ENCODE assay signal across 10 cellular contexts in genomic region chr11:86519064-86519911, GRCh38.
DNase-seq lines count a peak whose midpoint lies in the region; ATAC-seq and TF ChIP-seq lines count a peak whose summit lies in the region.
"Had no signal": no experiment of that assay in that cellular context is flagged by ENCODE, and none has a peak within 500 bp of the region (broad histone marks: within the 10 kb centered on the region; RNA-seq: fewer than 3 reads in every experiment).

No MANE protein-coding gene starts in this region.

- peaks cover 44% of the 10 kb centered on the region for H3K4me1 ChIP-seq in A673 (ENCODE audit: insufficient read depth, low read length, poor library complexity, severe bottlenecking)
- H3K4me1 ChIP-seq in mucosa of rectum (ENCODE audit: control insufficient read depth in 2 of 2, insufficient read depth in 2 of 2, low read length in 2 of 2), result peaks cover 2 to 6% of the 10 kb centered on the region in 2 donors

- no peak overlapping the region for H3K9ac ChIP-seq in mucosa of rectum (ENCODE audit: low read depth in 1 of 2, low read length in 2 of 2)

- H3K36me3 ChIP-seq in A673 (ENCODE audit: insufficient read depth, low read length, poor library complexity, severe bottlenecking) (no peaks in the 10 kb centered on the region), mucosa of rectum (ENCODE audit: control insufficient read depth in 2 of 2, insufficient read depth in 2 of 2, low read length in 2 of 2) (no peaks in the 10 kb centered on the region)

- no peak for TF ChIP-seq POLR2A in lower leg skin (IDR thresholded peaks at IDR 0.05)

- no peak overlapping the region for H3K4me3 ChIP-seq in A673 (ENCODE audit: low read depth, low read length, poor library complexity, severe bottlenecking)
- no peak overlapping the region for H3K4me3 ChIP-seq in mucosa of rectum (ENCODE audit: low read length in 2 of 2)
- H3K4me3 ChIP-seq in lower leg skin (ENCODE audit: low read depth, poor library complexity, severe bottlenecking), result no peak overlapping the region

- CTCF ChIA-PET in A673 (lab: Charles Lee), result no interaction called here

- DNase-seq in A673 (ENCODE audit: low spot score) (peak; percentile 60), NCI-H1105 treated with DMSO at 0.1 percent for 48 hours (lab: John Stamatoyannopoulos, UW) (peak; percentile 59), dedifferentiated amniotic fluid mesenchymal stem cell (ENCODE audit: extremely low spot score) (peak; percentile 86), NCI-H1417 treated with DMSO at 0.1 percent for 48 hours (lab: John Stamatoyannopoulos, UW) (no peak), lower leg skin (ENCODE audit: low spot score in 2 of 2) (no peak), HT-29 (ENCODE audit: low spot score) (no peak)
- DNase-seq: CD4-positive, CD25-positive, alpha-beta regulatory T cell; NK-92 treated with Interleukin-12 subunit alpha and Interleukin-12 subunit beta, amount 100 ng/mL, for 24 hours had no signal

- ATAC-seq in HG02840 (IDR thresholded peaks at IDR 0.05; ENCODE audit: low FRiP score, unreplicated experiment), result no peak

- TF ChIP-seq CTCF in A673 (conservative IDR thresholded peaks at IDR 0.05; ENCODE audit: low read depth, low read length), result no peak
- no peak for TF ChIP-seq CTCF in lower leg skin (IDR thresholded peaks at IDR 0.05)

- POLR2A ChIA-PET in A673 (lab: Charles Lee; ENCODE audit: low non-redundant PET), result no interaction called here

- H3K9me3 ChIP-seq in A673 (ENCODE audit: low read depth, low read length, poor library complexity, severe bottlenecking) (no peaks in the 10 kb centered on the region), mucosa of rectum (ENCODE audit: control insufficient read depth in 2 of 2, low read length in 2 of 2) (no peaks in the 10 kb centered on the region)

- WGBS in lower leg skin, 2 donors, result 32 to 33% methylated on average over 5 of the region's 5 CpGs

- H3K27me3 ChIP-seq in A673 (replicated peaks; ENCODE audit: insufficient read depth, low read depth, low read length, poor library complexity), result no peaks in the 10 kb centered on the region
- no peaks in the 10 kb centered on the region for H3K27me3 ChIP-seq in mucosa of rectum (ENCODE audit: control insufficient read depth in 2 of 2, insufficient read depth in 2 of 2, low read length in 2 of 2)

- BruUV-seq in A673 (replicated peaks; lab: Mats Ljungman, UMichigan), result no TSS peak

- H3K27ac ChIP-seq in A673 (ENCODE audit: low read depth, low read length, poor library complexity, severe bottlenecking), result peak overlapping the region; percentile 60
- H3K27ac ChIP-seq in mucosa of rectum (ENCODE audit: low read depth in 2 of 2, low read length in 2 of 2), result peak overlapping the region; percentile 1 to 24

- intact Hi-C loops in A673 (cut with micrococcal nuclease; ENCODE audit: unreplicated experiment), result no loop called here
- intact Hi-C loops in lower leg skin (cut with DNase I; ENCODE audit: low total_unique reads), result no loop called here

Comparison
In these comparisons a context has a peak if more than half of its experiments do, and no peak if none do; other contexts are left out.
1. DNase-seq: peak in A673 (single experiment), NCI-H1105 treated with DMSO at 0.1 percent for 48 hours (single experiment) and dedifferentiated amniotic fluid mesenchymal stem cell (single experiment); none in NCI-H1417 treated with DMSO at 0.1 percent for 48 hours (single experiment), lower leg skin (0 of 2) and HT-29 (single experiment).